24 cellular contexts compared by ENCODE assay signal in genomic region chr6:35090734-35091133, GRCh38. TPM values are rescaled to one million over a fixed set of nuclear protein-coding genes. Genes with fewer than 3 reads are reported as not detected.
DNase-seq lines count a peak whose midpoint lies in the region; TF ChIP-seq lines count a peak whose summit lies in the region.
"Had no signal": no experiment of that assay in that cellular context is flagged by ENCODE, and none has a peak within 500 bp of the region (broad histone marks: within the 10 kb centered on the region; RNA-seq: fewer than 3 reads in every experiment).

No MANE protein-coding gene starts in this region.

- no TSS peak for BruUV-seq in mammary epithelial cell (replicated peaks; lab: Mats Ljungman, UMichigan)

- H3K27me3 ChIP-seq in breast epithelium (no peaks in the 10 kb centered on the region), mammary epithelial cell (ENCODE audit: insufficient read depth, low read length) (no peaks in the 10 kb centered on the region), esophagus muscularis mucosa (no peaks in the 10 kb centered on the region)
- H3K27me3 ChIP-seq: right lobe of liver had no signal

- H3K36me3 ChIP-seq in breast epithelium (no peaks in the 10 kb centered on the region), mammary epithelial cell (ENCODE audit: insufficient read depth, low read length) (peaks cover 3% of the 10 kb centered on the region), esophagus muscularis mucosa (peaks cover 35 to 58% (median 51%) of the 10 kb centered on the region in 4 donors)

- peaks cover 0 to 4% of the 10 kb centered on the region in 2 donors for H3K4me1 ChIP-seq in breast epithelium
- peaks cover 42% of the 10 kb centered on the region for H3K4me1 ChIP-seq in mammary epithelial cell (ENCODE audit: insufficient read depth, low read length)
- peaks cover 31 to 92% (median 85%) of the 10 kb centered on the region in 4 donors for H3K4me1 ChIP-seq in esophagus muscularis mucosa

- intact Hi-C loops in breast epithelium (cut with DNase I; ENCODE audit: low total_unique reads) = no loop called here
- intact Hi-C loops in mammary epithelial cell (cut with micrococcal nuclease) = loop anchor here (5.0 kb wide), 1 partner anchor 103 kb away; no protein-coding TSS in a partner anchor
- intact Hi-C loops in esophagus muscularis mucosa (cut with DNase I) = loop anchor here (5.0 kb wide), 1 partner anchor 73 kb away; no protein-coding TSS in a partner anchor

- DNase-seq in breast epithelium (ENCODE audit: low spot score in 2 of 2) (no peak), mammary epithelial cell (no peak), esophagus muscularis mucosa (ENCODE audit: extremely low spot score) (no peak), NCI-H2029 treated with DMSO at 0.1 percent for 48 hours (lab: John Stamatoyannopoulos, UW) (no peak), foreskin fibroblast (no peak), GOT3 (lab: John Stamatoyannopoulos, UW) (no peak), AG08395 (ENCODE audit: low spot score) (no peak)
- DNase-seq: activated CD4-positive, alpha-beta T cell treated with anti-CD3 and anti-CD28 coated beads for 4 hours; activated effector memory CD4-positive, alpha-beta T cell treated with anti-CD3 and anti-CD28 coated beads, Interleukin-2, amount 50 U/mL, for 16 hours; dermis blood vessel endothelial cell; DMS 273 treated with DMSO at 0.1 percent for 48 hours; foreskin melanocyte; naive thymus-derived CD4-positive, alpha-beta T cell; NCI-H1930; NCI-H345; SIG-M5; stimulated activated naive CD4-positive, alpha-beta T cell; T-helper 1 cell had no signal

- no peaks in the 10 kb centered on the region for H3K79me2 ChIP-seq in mammary epithelial cell (ENCODE audit: insufficient read depth, low read length)

- WGBS in mammary epithelial cell (ENCODE audit: low coverage, missing lambda C conversion rate) = 87% methylated on average over 10 of the region's 10 CpGs
- 75% methylated on average over 10 of the region's 10 CpGs for WGBS in esophagus muscularis mucosa

- H4K20me1 ChIP-seq in mammary epithelial cell (ENCODE audit: insufficient read depth, low read length) = no peaks in the 10 kb centered on the region

- CTCF ChIA-PET in mammary epithelial cell (lab: Charles Lee; ENCODE audit: low non-redundant PET) = no interaction called here

- H3K27ac ChIP-seq in breast epithelium (peak overlapping the region; percentile 72 to 86), mammary epithelial cell (ENCODE audit: insufficient read depth, low read depth, low read length) (no peak overlapping the region), esophagus muscularis mucosa (replicated peaks in 1 of 4) (peak overlapping the region; percentile 50 to 77 (median 69)), skin epidermis (peak overlapping the region in 12 of 21 experiments; percentile 7 to 78 (median 34))
- H3K27ac ChIP-seq: A549, C4-2B, right lobe of liver had no signal

- H3K4me3 ChIP-seq in breast epithelium = no peak overlapping the region
- H3K4me3 ChIP-seq in mammary epithelial cell (replicated peaks in 1 of 3; ENCODE audit: insufficient read depth in 1 of 3, low read depth in 2 of 3, low read length in 3 of 3) = no peak overlapping the region
- H3K4me3 ChIP-seq in esophagus muscularis mucosa = no peak overlapping the region
- H3K4me3 ChIP-seq in skin epidermis = no peak overlapping the region
- no peak overlapping the region for H3K4me3 ChIP-seq in foreskin fibroblast (ENCODE audit: low read depth in 1 of 2, low read length in 2 of 2)
- H3K4me3 ChIP-seq: A549, right lobe of liver had no signal

- dilution Hi-C loops in mammary epithelial cell (cut with HindIII; ENCODE audit: low sequenced_read_pairs) = no loop called here

- H3K9ac ChIP-seq in mammary epithelial cell (ENCODE audit: insufficient read depth, low read length) = no peak overlapping the region

- TF ChIP-seq POLR2A in breast epithelium (IDR thresholded peaks at IDR 0.05) = no peak
- TF ChIP-seq POLR2A in esophagus muscularis mucosa (IDR thresholded peaks at IDR 0.05; ENCODE audit: low read depth) = no peak

- H2AFZ ChIP-seq in mammary epithelial cell (ENCODE audit: low read depth, low read length) = no peak overlapping the region

- no peak for TF ChIP-seq EP300 in esophagus muscularis mucosa (IDR thresholded peaks at IDR 0.05)

- TF ChIP-seq CTCF in breast epithelium (IDR thresholded peaks at IDR 0.05) (no peak), mammary epithelial cell (conservative IDR thresholded peaks at IDR 0.05 in 1 of 2, IDR thresholded peaks at IDR 0.05 in 1 of 2; ENCODE audit: extremely low read depth in 1 of 2, insufficient read depth in 1 of 2, low read depth in 1 of 2, low read length in 2 of 2) (no peak), esophagus muscularis mucosa (IDR thresholded peaks at IDR 0.05) (no peak), foreskin fibroblast (IDR thresholded peaks at IDR 0.05; ENCODE audit: low read depth, low read length) (no peak)

- in situ Hi-C loops in mammary epithelial cell (cut with MboI; ENCODE audit: low sequenced_read_pairs in 2 of 2) = no loop called here

- H3K4me2 ChIP-seq in mammary epithelial cell (ENCODE audit: insufficient read depth, low read depth, low read length) = no peak overlapping the region
- H3K4me2 ChIP-seq: A549 had no signal

- H3K9me3 ChIP-seq in breast epithelium (no peaks in the 10 kb centered on the region), mammary epithelial cell (replicated peaks; ENCODE audit: insufficient read depth, low read length) (no peaks in the 10 kb centered on the region), esophagus muscularis mucosa (no peaks in the 10 kb centered on the region)
- H3K9me3 ChIP-seq: A549, right lobe of liver had no signal

RNA-seq across cellular contexts. Expression of gene TCP11, which starts 50.4 kb away (rescaled TPM):
- total RNA-seq in breast epithelium (under 1 TPM in 2 of 3 donors, not detected in 1; 0.32 to 0.66 TPM), mammary epithelial cell (not detected), esophagus muscularis mucosa (1 to 10 TPM in 1 of 4 donors, under 1 TPM in 2, not detected in 1; 0.75 to 1.1 (median 0.83) TPM)
- polyA plus RNA-seq in mammary epithelial cell = not detected
- not detected for polyA minus RNA-seq in mammary epithelial cell
- total RNA-seq: endothelial cell of umbilical vein; kidney epithelial cell; naive thymus-derived CD4-positive, alpha-beta T cell had no signal
- polyA plus RNA-seq: naive thymus-derived CD4-positive, alpha-beta T cell had no signal
